9 cellular contexts compared by ENCODE assay signal in the genomic region with DNA sequence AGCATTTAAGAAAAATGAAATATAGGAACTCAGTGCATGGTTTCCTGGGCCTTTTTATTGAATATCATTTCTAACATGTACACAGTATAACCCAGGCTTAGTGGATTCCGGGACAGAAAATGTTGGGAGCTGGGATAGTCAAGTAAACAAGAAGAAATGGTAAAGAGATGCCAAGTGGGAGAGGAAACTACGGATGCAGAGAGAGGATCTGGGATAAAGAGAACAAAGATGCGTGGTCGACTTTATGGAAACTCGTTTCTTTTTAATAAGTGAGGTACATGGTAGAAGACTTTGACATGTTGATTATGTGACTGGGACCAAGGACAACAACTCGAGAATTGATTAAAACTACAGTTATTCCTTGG. TPM values are rescaled to one million over a fixed set of nuclear protein-coding genes. Genes with fewer than 3 reads are reported as not detected.
DNase-seq lines count a peak whose midpoint lies in the region; ATAC-seq and TF ChIP-seq lines count a peak whose summit lies in the region.
"Had no signal": no experiment of that assay in that cellular context is flagged by ENCODE, and none has a peak within 500 bp of the region (broad histone marks: within the 10 kb centered on the region; RNA-seq: fewer than 3 reads in every experiment).

No MANE protein-coding gene starts in this region.

- intact Hi-C loops in activated CD4-positive, alpha-beta T cell treated with anti-CD3 and anti-CD28 coated beads for 36 hours (cut with DNase I, micrococcal nuclease): loop anchor here (1.0 to 5.0 kb wide), 5 partner anchors 14 to 188 kb away; a partner anchor contains a TSS

- no peaks in the 10 kb centered on the region for H3K9me3 ChIP-seq in suprapubic skin

- no peak for ATAC-seq in activated CD4-positive, alpha-beta T cell treated with anti-CD3 and anti-CD28 coated beads for 36 hours
- ATAC-seq in activated naive CD8-positive, alpha-beta T cell treated with anti-CD3 and anti-CD28 coated beads, Interleukin-2, amount 50 U/mL, for 24 hours: no peak
- no peak for ATAC-seq in GM19328 (IDR thresholded peaks at IDR 0.05; ENCODE audit: unreplicated experiment)

- no peak for TF ChIP-seq POLR2A in suprapubic skin (IDR thresholded peaks at IDR 0.05)

- CTCF ChIA-PET in activated CD4-positive, alpha-beta T cell treated with anti-CD3 and anti-CD28 coated beads for 36 hours (lab: Charles Lee): no interaction called here

- DNase-seq in activated CD4-positive, alpha-beta T cell treated with anti-CD3 and anti-CD28 coated beads for 36 hours: no peak
- DNase-seq in activated CD4-positive, alpha-beta T cell treated with anti-CD3 and anti-CD28 coated beads for 1 hour: no peak
- no peak for DNase-seq in activated naive CD8-positive, alpha-beta T cell treated with anti-CD3 and anti-CD28 coated beads, Interleukin-2, amount 50 U/mL, for 24 hours
- DNase-seq in kidney epithelial cell (ENCODE audit: low read depth) (no peak), suprapubic skin (ENCODE audit: low spot score in 2 of 2) (no peak), HCEC 1CT (no peak), AG08396 (ENCODE audit: low spot score) (no peak)
- DNase-seq: DMS79 had no signal

- H3K27ac Mint-ChIP-seq in activated CD4-positive, alpha-beta T cell treated with anti-CD3 and anti-CD28 coated beads for 36 hours: peak overlapping the region; percentile 73
- H3K27ac Mint-ChIP-seq in activated naive CD8-positive, alpha-beta T cell treated with anti-CD3 and anti-CD28 coated beads, Interleukin-2, amount 50 U/mL, for 24 hours: peak overlapping the region; percentile 76

- H3K27me3 ChIP-seq in kidney epithelial cell (ENCODE audit: control insufficient read depth, insufficient read depth, low read length) (no peaks in the 10 kb centered on the region), suprapubic skin (peaks cover 10% of the 10 kb centered on the region)

- H3K4me1 Mint-ChIP-seq in activated CD4-positive, alpha-beta T cell treated with anti-CD3 and anti-CD28 coated beads for 36 hours: peaks cover 32% of the 10 kb centered on the region
- H3K4me1 Mint-ChIP-seq in activated naive CD8-positive, alpha-beta T cell treated with anti-CD3 and anti-CD28 coated beads, Interleukin-2, amount 50 U/mL, for 24 hours: peaks cover 29% of the 10 kb centered on the region

- 68% methylated on average over 6 of the region's 6 CpGs for WGBS in suprapubic skin

- H3K4me3 Mint-ChIP-seq in activated CD4-positive, alpha-beta T cell treated with anti-CD3 and anti-CD28 coated beads for 36 hours: peak overlapping the region; percentile 73
- H3K4me3 Mint-ChIP-seq in activated naive CD8-positive, alpha-beta T cell treated with anti-CD3 and anti-CD28 coated beads, Interleukin-2, amount 50 U/mL, for 24 hours: peak overlapping the region; percentile 78

- no peak for TF ChIP-seq CTCF in kidney epithelial cell (IDR thresholded peaks at IDR 0.05; ENCODE audit: insufficient read depth, low read length, poor library complexity, severe bottlenecking)
- no peak for TF ChIP-seq CTCF in suprapubic skin (IDR thresholded peaks at IDR 0.05)

- no peaks in the 10 kb centered on the region for H3K36me3 ChIP-seq in kidney epithelial cell (ENCODE audit: control insufficient read depth, insufficient read depth, low read length)
- H3K36me3 ChIP-seq in suprapubic skin: no peaks in the 10 kb centered on the region

- POLR2A ChIA-PET in activated CD4-positive, alpha-beta T cell treated with anti-CD3 and anti-CD28 coated beads for 36 hours (lab: Charles Lee): no interaction called here

- H3K27me3 Mint-ChIP-seq in activated CD4-positive, alpha-beta T cell treated with anti-CD3 and anti-CD28 coated beads for 36 hours: peaks cover 17% of the 10 kb centered on the region
- peaks cover 28% of the 10 kb centered on the region for H3K27me3 Mint-ChIP-seq in activated naive CD8-positive, alpha-beta T cell treated with anti-CD3 and anti-CD28 coated beads, Interleukin-2, amount 50 U/mL, for 24 hours

- peaks cover 4% of the 10 kb centered on the region for H3K9me3 Mint-ChIP-seq in activated CD4-positive, alpha-beta T cell treated with anti-CD3 and anti-CD28 coated beads for 36 hours (ENCODE audit: low read depth)
- peaks cover 6% of the 10 kb centered on the region for H3K9me3 Mint-ChIP-seq in activated naive CD8-positive, alpha-beta T cell treated with anti-CD3 and anti-CD28 coated beads, Interleukin-2, amount 50 U/mL, for 24 hours

- H3K4me1 ChIP-seq in suprapubic skin: peaks cover 18% of the 10 kb centered on the region

- TF ChIP-seq EP300 in suprapubic skin (IDR thresholded peaks at IDR 0.05): no peak

- peak overlapping the region; percentile 79 for H3K27ac ChIP-seq in suprapubic skin

- H3K36me3 Mint-ChIP-seq in activated CD4-positive, alpha-beta T cell treated with anti-CD3 and anti-CD28 coated beads for 36 hours (ENCODE audit: low read depth): no peaks in the 10 kb centered on the region
- no peaks in the 10 kb centered on the region for H3K36me3 Mint-ChIP-seq in activated naive CD8-positive, alpha-beta T cell treated with anti-CD3 and anti-CD28 coated beads, Interleukin-2, amount 50 U/mL, for 24 hours (ENCODE audit: low read depth)

- H3K4me3 ChIP-seq in kidney epithelial cell (ENCODE audit: low read depth, low read length) (peak overlapping the region; percentile 51), suprapubic skin (peak overlapping the region; percentile 64)

RNA-seq across cellular contexts. Expression of a gene that starts 1.2 kb away (rescaled TPM):
- total RNA-seq in activated CD4-positive, alpha-beta T cell treated with anti-CD3 and anti-CD28 coated beads for 36 hours: under 1 TPM; 0.14 to 0.30 TPM
- total RNA-seq in kidney epithelial cell: 52.0 and 55.9 TPM in 2 replicates
- 1 to 10 TPM; 1.3 to 4.2 (median 2.1) TPM for total RNA-seq in suprapubic skin

RNA-seq across cellular contexts. Expression of a gene that starts 12.7 kb away (rescaled TPM):
- 10 to 100 TPM; 40.8 TPM for total RNA-seq in activated CD4-positive, alpha-beta T cell treated with anti-CD3 and anti-CD28 coated beads for 36 hours
- 60.6 and 72.6 TPM in 2 replicates for total RNA-seq in kidney epithelial cell
- 10 to 100 TPM; 25.1 to 31.9 (median 26.2) TPM for total RNA-seq in suprapubic skin

Comparison
In these comparisons a context has a peak if more than half of its experiments do, and no peak if none do; other contexts are left out.
1. RNA of a gene that starts 1.2 kb away (total RNA-seq): 52.0 to 55.9 TPM in kidney epithelial cell; 1.3 to 4.2 TPM in suprapubic skin and 0.14 to 0.30 TPM in activated CD4-positive, alpha-beta T cell treated with anti-CD3 and anti-CD28 coated beads for 36 hours; every median in the first group is over 10 times any median in the second.